Comparison of ENCODE assay signal across 8 cellular contexts in genomic region chr17:47071172-47071571, GRCh38.
A peak's percentile ranks its signal among the peaks of the same experiment; 100 is the strongest.
DNase-seq lines count a peak whose midpoint lies in the region; ATAC-seq and TF ChIP-seq lines count a peak whose summit lies in the region.
"Not testable (repeated sequence)": the region's sequence is repeated elsewhere in the genome, so short reads cannot be mapped to it uniquely, and the experiment has no call there.

No MANE protein-coding gene starts in this region.

- not testable (repeated sequence) for TF ChIP-seq CTCF in CD14-positive monocyte (IDR thresholded peaks at IDR 0.05); activated CD8-positive, alpha-beta T cell treated with anti-CD3 and anti-CD28 coated beads for 36 hours (IDR thresholded peaks at IDR 0.05); heart left ventricle (IDR thresholded peaks at IDR 0.05); natural killer cell (IDR thresholded peaks at IDR 0.05)

- not testable (repeated sequence) for H3K4me3 ChIP-seq in heart left ventricle

- H3K27ac Mint-ChIP-seq in CD14-positive monocyte (peak overlapping the region; percentile 46 to 91 (median 83)), T-helper 17 cell (peak overlapping the region; percentile 1), natural killer cell (peak overlapping the region; percentile 25 to 43)
- H3K27ac Mint-ChIP-seq in activated CD8-positive, alpha-beta T cell treated with anti-CD3 and anti-CD28 coated beads for 36 hours = peak overlapping the region; percentile 62
- peak overlapping the region; percentile 51 for H3K27ac Mint-ChIP-seq in activated naive CD8-positive, alpha-beta T cell
- peak overlapping the region; percentile 72 for H3K27ac Mint-ChIP-seq in dendritic cell treated with granulocyte-macrophage colony-stimulating factor and Interleukin-4, amounts not matched to agents 40 ng/mL and 50 ng/mL, for 4 days

- H3K4me1 Mint-ChIP-seq in CD14-positive monocyte (peaks cover 52% of the 10 kb centered on the region), T-helper 17 cell (peaks cover 28% of the 10 kb centered on the region), natural killer cell (peaks cover 21 to 44% of the 10 kb centered on the region in 2 donors)
- peaks cover 35% of the 10 kb centered on the region for H3K4me1 Mint-ChIP-seq in activated CD8-positive, alpha-beta T cell treated with anti-CD3 and anti-CD28 coated beads for 36 hours (ENCODE audit: low read depth)
- peaks cover 34% of the 10 kb centered on the region for H3K4me1 Mint-ChIP-seq in activated naive CD8-positive, alpha-beta T cell (ENCODE audit: low read depth)
- peaks cover 64% of the 10 kb centered on the region for H3K4me1 Mint-ChIP-seq in dendritic cell treated with granulocyte-macrophage colony-stimulating factor and Interleukin-4, amounts not matched to agents 40 ng/mL and 50 ng/mL, for 4 days (ENCODE audit: low read depth)

- intact Hi-C loops in CD14-positive monocyte (cut with micrococcal nuclease); activated CD8-positive, alpha-beta T cell treated with anti-CD3 and anti-CD28 coated beads for 36 hours (cut with micrococcal nuclease); dendritic cell treated with granulocyte-macrophage colony-stimulating factor and Interleukin-4, amounts not matched to agents 40 ng/mL and 50 ng/mL, for 4 days (cut with micrococcal nuclease); heart left ventricle (cut with DNase I); natural killer cell (cut with micrococcal nuclease): not testable (repeated sequence)

- H3K4me3 Mint-ChIP-seq in CD14-positive monocyte = peak overlapping the region in 1 of 2 donors; percentile 51
- H3K4me3 Mint-ChIP-seq in T-helper 17 cell; activated CD8-positive, alpha-beta T cell treated with anti-CD3 and anti-CD28 coated beads for 36 hours; activated naive CD8-positive, alpha-beta T cell; dendritic cell treated with granulocyte-macrophage colony-stimulating factor and Interleukin-4, amounts not matched to agents 40 ng/mL and 50 ng/mL, for 4 days; natural killer cell: not testable (repeated sequence)

- not testable (repeated sequence) for H3K36me3 Mint-ChIP-seq in CD14-positive monocyte; T-helper 17 cell (ENCODE audit: low read depth); activated CD8-positive, alpha-beta T cell treated with anti-CD3 and anti-CD28 coated beads for 36 hours (ENCODE audit: low read depth); activated naive CD8-positive, alpha-beta T cell; natural killer cell
- peaks cover 19% of the 10 kb centered on the region for H3K36me3 Mint-ChIP-seq in dendritic cell treated with granulocyte-macrophage colony-stimulating factor and Interleukin-4, amounts not matched to agents 40 ng/mL and 50 ng/mL, for 4 days (ENCODE audit: low read depth)

- not testable (repeated sequence) for H3K27me3 ChIP-seq in heart left ventricle

- not testable (repeated sequence) for H3K9me3 ChIP-seq in T-helper 17 cell (ENCODE audit: control insufficient read depth, low read length, poor library complexity, severe bottlenecking); heart left ventricle

- not testable (repeated sequence) for H3K36me3 ChIP-seq in heart left ventricle

- not testable (repeated sequence) for DNase-seq in CD14-positive monocyte (ENCODE audit: low spot score); T-helper 17 cell; heart left ventricle; natural killer cell
- peak; percentile 38 for DNase-seq in KBM-7
- DNase-seq in activated CD8-positive, alpha-beta T cell treated with anti-CD3 and anti-CD28 coated beads for 36 hours = peak; percentile 12

- not testable (repeated sequence) for ATAC-seq in T-helper 17 cell; activated CD8-positive, alpha-beta T cell treated with anti-CD3 and anti-CD28 coated beads for 36 hours; heart left ventricle; natural killer cell

- peaks cover 2 to 48% (median 9%) of the 10 kb centered on the region in 12 donors for H3K4me1 ChIP-seq in heart left ventricle

- CTCF ChIA-PET in activated CD8-positive, alpha-beta T cell treated with anti-CD3 and anti-CD28 coated beads for 36 hours (lab: Charles Lee) = not testable (repeated sequence)

- peak overlapping the region in 10 of 12 donors; percentile 6 to 68 (median 28) for H3K27ac ChIP-seq in heart left ventricle

- not testable (repeated sequence) for TF ChIP-seq POLR2A in heart left ventricle (IDR thresholded peaks at IDR 0.05)

- H3K27me3 Mint-ChIP-seq in CD14-positive monocyte (ENCODE audit: low read depth in 3 of 3); T-helper 17 cell; activated CD8-positive, alpha-beta T cell treated with anti-CD3 and anti-CD28 coated beads for 36 hours; activated naive CD8-positive, alpha-beta T cell; dendritic cell treated with granulocyte-macrophage colony-stimulating factor and Interleukin-4, amounts not matched to agents 40 ng/mL and 50 ng/mL, for 4 days; natural killer cell (ENCODE audit: low read depth in 2 of 2): not testable (repeated sequence)

- WGBS in heart left ventricle, 4 donors = 62 to 74% (median 66%) methylated on average over 2 of the region's 2 CpGs

- in situ Hi-C loops in KBM-7 (cut with MboI; ENCODE audit: low pct_unique_long_range_greater_than_20kb, low sequenced_read_pairs) = not testable (repeated sequence)

- POLR2A ChIA-PET in activated CD8-positive, alpha-beta T cell treated with anti-CD3 and anti-CD28 coated beads for 36 hours (lab: Charles Lee) = interaction anchor here (1.7 kb wide), 1 partner anchor 14 kb away, joined by 3 read pairs; no protein-coding TSS in a partner anchor

- H3K9me3 Mint-ChIP-seq in CD14-positive monocyte; activated CD8-positive, alpha-beta T cell treated with anti-CD3 and anti-CD28 coated beads for 36 hours; activated naive CD8-positive, alpha-beta T cell (ENCODE audit: low read depth); dendritic cell treated with granulocyte-macrophage colony-stimulating factor and Interleukin-4, amounts not matched to agents 40 ng/mL and 50 ng/mL, for 4 days; natural killer cell: not testable (repeated sequence)

Comparison
In these comparisons a context has a peak if more than half of its experiments do, and no peak if none do; other contexts are left out.
1. H3K27ac Mint-ChIP-seq: peak in every context shown above with its lines; median percentile 83 in CD14-positive monocyte; 72 in dendritic cell treated with granulocyte-macrophage colony-stimulating factor and Interleukin-4, amounts not matched to agents 40 ng/mL and 50 ng/mL, for 4 days; 62 in activated CD8-positive, alpha-beta T cell treated with anti-CD3 and anti-CD28 coated beads for 36 hours; 51 in activated naive CD8-positive, alpha-beta T cell; 34 in natural killer cell; 1 in T-helper 17 cell.